Comparison of ENCODE assay signal across 23 cellular contexts in genomic region chr16:88970095-88970494, GRCh38. TPM values are rescaled to one million over a fixed set of nuclear protein-coding genes. Genes with fewer than 3 reads are reported as not detected.
"Had no signal": no experiment of that assay in that cellular context is flagged by ENCODE, and none has a peak within 500 bp of the region (broad histone marks: within the 10 kb centered on the region; RNA-seq: fewer than 3 reads in every experiment).

No MANE protein-coding gene starts in this region.

- H3K27ac Mint-ChIP-seq: activated CD4-positive, alpha-beta T cell treated with anti-CD3 and anti-CD28 coated beads, Interleukin-2, amount 10 ng/mL, durations not matched to agents 7 days and 5 days; activated CD8-positive, alpha-beta T cell treated with anti-CD3 and anti-CD28 coated beads, Interleukin-2, amount 10 ng/mL, durations not matched to agents 7 days and 5 days; activated naive CD8-positive, alpha-beta T cell treated with anti-CD3 and anti-CD28 coated beads, Interleukin-2, amount 10 ng/mL, durations not matched to agents 7 days and 5 days; activated T-cell treated with anti-CD3 and anti-CD28 coated beads, Interleukin-2, amount 50 U/mL, for 24 hours; activated T-helper 2 cell treated with anti-CD3 and anti-CD28 coated beads, Interferon-gamma antibody, Interleukin-2, Interleukin-4, amounts not matched to agents 10 μg/mL and 5 μg/mL and 100 μg/mL, durations not matched to agents 14 hours and 24 hours and 36 hours; progenitor cell of endocrine pancreas had no signal

- H3K36me3 ChIP-seq: gastroesophageal sphincter, heart left ventricle, left lung, upper lobe of right lung had no signal

- ATAC-seq: activated CD4-positive, CD25-positive, alpha-beta regulatory T cell treated with anti-CD3 and anti-CD28 coated beads, Interleukin-2, amount 50 U/mL, for 24 hours; activated CD8-positive, alpha-beta T cell treated with anti-CD3 and anti-CD28 coated beads, Interleukin-2, amount 10 ng/mL, durations not matched to agents 7 days and 5 days; body of pancreas; gastroesophageal sphincter; heart left ventricle; left lung; upper lobe of right lung had no signal

- H3K4me1 Mint-ChIP-seq: activated naive CD8-positive, alpha-beta T cell treated with anti-CD3 and anti-CD28 coated beads, Interleukin-2, amount 10 ng/mL, durations not matched to agents 7 days and 5 days; central memory CD8-positive, alpha-beta T cell had no signal

- FAIRE-seq: kidney had no signal

- H3K27ac ChIP-seq: body of pancreas, coronary artery, gastroesophageal sphincter, heart left ventricle, left lung, testis, upper lobe of right lung had no signal

- H3K4me1 ChIP-seq: body of pancreas, gastroesophageal sphincter, testis had no signal

- H3K36me3 Mint-ChIP-seq: activated naive CD8-positive, alpha-beta T cell treated with anti-CD3 and anti-CD28 coated beads, Interleukin-2, amount 10 ng/mL, durations not matched to agents 7 days and 5 days had no signal

- DNase-seq: activated CD4-positive, alpha-beta T cell treated with anti-CD3 and anti-CD28 coated beads, Interleukin-2, amount 10 ng/mL, durations not matched to agents 7 days and 5 days; activated CD8-positive, alpha-beta T cell treated with anti-CD3 and anti-CD28 coated beads, Interleukin-2, amount 10 ng/mL, durations not matched to agents 7 days and 5 days; activated naive CD4-positive, alpha-beta T cell treated with Interleukin-2 at 50 U/mL for 16 hours; activated naive CD8-positive, alpha-beta T cell treated with anti-CD3 and anti-CD28 coated beads, Interleukin-2, amount 10 ng/mL, durations not matched to agents 7 days and 5 days; activated T-cell treated with anti-CD3 and anti-CD28 coated beads, Interleukin-2, amount 50 U/mL, for 24 hours; amygdala; body of pancreas; kidney; stimulated activated CD4-positive, alpha-beta T cell treated with anti-CD3 and anti-CD28 coated beads, Interleukin-15, amount 100 ng/mL, for 24 hours; stimulated activated CD4-positive, alpha-beta T cell treated with anti-CD3 and anti-CD28 coated beads, Interleukin-2, amount 100 ng/mL, for 48 hours; testis; upper lobe of right lung had no signal

- H3K27me3 ChIP-seq: body of pancreas, testis had no signal

- H3K9me3 Mint-ChIP-seq: activated CD4-positive, alpha-beta T cell treated with anti-CD3 and anti-CD28 coated beads, Interleukin-2, amount 10 ng/mL, durations not matched to agents 7 days and 5 days; activated naive CD8-positive, alpha-beta T cell treated with anti-CD3 and anti-CD28 coated beads, Interleukin-2, amount 10 ng/mL, durations not matched to agents 7 days and 5 days; activated T-cell treated with anti-CD3 and anti-CD28 coated beads, Interleukin-2, amount 50 U/mL, for 24 hours; activated T-helper 2 cell treated with anti-CD3 and anti-CD28 coated beads, Interferon-gamma antibody, Interleukin-2, Interleukin-4, amounts not matched to agents 10 μg/mL and 5 μg/mL and 100 μg/mL, durations not matched to agents 14 hours and 24 hours and 36 hours; central memory CD8-positive, alpha-beta T cell; neural crest cell had no signal

- H3K4me3 Mint-ChIP-seq: activated CD4-positive, alpha-beta T cell treated with anti-CD3 and anti-CD28 coated beads, Interleukin-2, amount 10 ng/mL, durations not matched to agents 7 days and 5 days; activated CD8-positive, alpha-beta T cell treated with anti-CD3 and anti-CD28 coated beads, Interleukin-2, amount 10 ng/mL, durations not matched to agents 7 days and 5 days; activated naive CD8-positive, alpha-beta T cell treated with anti-CD3 and anti-CD28 coated beads, Interleukin-2, amount 10 ng/mL, durations not matched to agents 7 days and 5 days; activated T-cell treated with anti-CD3 and anti-CD28 coated beads, Interleukin-2, amount 50 U/mL, for 24 hours; central memory CD8-positive, alpha-beta T cell; neural crest cell had no signal

- H3K4me3 ChIP-seq: body of pancreas, coronary artery, gastroesophageal sphincter, heart left ventricle, left lung, skin epidermis, testis, upper lobe of right lung had no signal

- H3K9me3 ChIP-seq: body of pancreas, gastroesophageal sphincter, heart left ventricle, left lung, testis, upper lobe of right lung had no signal

RNA-seq across cellular contexts. Expression of gene CBFA2T3, which starts 6.9 kb away (rescaled TPM):
- total RNA-seq: activated CD4-positive, alpha-beta T cell treated with anti-CD3 and anti-CD28 coated beads, Interleukin-2, amount 10 ng/mL, durations not matched to agents 7 days and 5 days; activated CD8-positive, alpha-beta T cell treated with anti-CD3 and anti-CD28 coated beads, Interleukin-2, amount 10 ng/mL, durations not matched to agents 7 days and 5 days; osteoblast had no signal
